In genomic region chr2:98828793-98829371, GRCh38 we compare ENCODE assay signal across 13 cellular contexts.
A peak's percentile ranks its signal among the peaks of the same experiment; 100 is the strongest.
DNase-seq lines count a peak whose midpoint lies in the region; ATAC-seq and TF ChIP-seq lines count a peak whose summit lies in the region.
"Had no signal": no experiment of that assay in that cellular context is flagged by ENCODE, and none has a peak within 500 bp of the region (broad histone marks: within the 10 kb centered on the region; RNA-seq: fewer than 3 reads in every experiment).

No MANE protein-coding gene starts in this region.

- H3K4me1 ChIP-seq in HEK293 (ENCODE audit: control insufficient read depth, insufficient read depth, low read length) = no peaks in the 10 kb centered on the region

- POLR2A ChIA-PET in activated CD4-positive, alpha-beta T cell treated with anti-CD3 and anti-CD28 coated beads for 36 hours (lab: Charles Lee) = no interaction called here
- POLR2A ChIA-PET in HEK293 (lab: Yijun Ruan, JAX) = interaction anchor here (0.6 kb wide), 1 partner anchor 13 kb away, joined by 3 read pairs; no protein-coding TSS in a partner anchor

- H3K27me3 Mint-ChIP-seq in activated CD4-positive, alpha-beta T cell treated with anti-CD3 and anti-CD28 coated beads for 36 hours = no peaks in the 10 kb centered on the region

- no peak for TF ChIP-seq CTCF in HEK293 (tag by site-specific recombination; IDR thresholded peaks at IDR 0.05)

- H3K9me3 ChIP-seq in HEK293 (ENCODE audit: control insufficient read depth, insufficient read depth, low read depth, low read length) = no peaks in the 10 kb centered on the region

- H3K36me3 Mint-ChIP-seq in activated CD4-positive, alpha-beta T cell treated with anti-CD3 and anti-CD28 coated beads for 36 hours (ENCODE audit: low read depth) = no peaks in the 10 kb centered on the region
- H3K36me3 Mint-ChIP-seq: type B pancreatic cell had no signal

- H3K27ac Mint-ChIP-seq in activated CD4-positive, alpha-beta T cell treated with anti-CD3 and anti-CD28 coated beads for 36 hours = peak overlapping the region; percentile 32
- H3K27ac Mint-ChIP-seq: type B pancreatic cell had no signal

- intact Hi-C loops in activated CD4-positive, alpha-beta T cell treated with anti-CD3 and anti-CD28 coated beads for 36 hours (cut with DNase I, micrococcal nuclease) = no loop called here

- no peak overlapping the region for H3K4me3 Mint-ChIP-seq in activated CD4-positive, alpha-beta T cell treated with anti-CD3 and anti-CD28 coated beads for 36 hours
- H3K4me3 Mint-ChIP-seq: H9, type B pancreatic cell had no signal

- no peak overlapping the region for H3K27ac ChIP-seq in HEK293 (ENCODE audit: extremely low read depth, low read depth, low read length)

- H3K36me3 ChIP-seq in HEK293 (ENCODE audit: control insufficient read depth in 2 of 2, insufficient read depth in 1 of 2, low read length in 2 of 2) = no peaks in the 10 kb centered on the region

- no peak for ATAC-seq in activated CD4-positive, alpha-beta T cell treated with anti-CD3 and anti-CD28 coated beads for 36 hours
- ATAC-seq: esophagus mucosa had no signal

- no peaks in the 10 kb centered on the region for H3K9me3 Mint-ChIP-seq in activated CD4-positive, alpha-beta T cell treated with anti-CD3 and anti-CD28 coated beads for 36 hours (ENCODE audit: low read depth)
- H3K9me3 Mint-ChIP-seq: H9, type B pancreatic cell had no signal

- H3K4me3 ChIP-seq in HEK293 (ENCODE audit: low read depth, low read length) = no peak overlapping the region

- no peak for DNase-seq in activated CD4-positive, alpha-beta T cell treated with anti-CD3 and anti-CD28 coated beads for 36 hours
- no peak for DNase-seq in activated CD4-positive, alpha-beta T cell treated with anti-CD3 and anti-CD28 coated beads, Interleukin-2, amount 50 U/mL, for 4 hours
- DNase-seq in SW480 (ENCODE audit: low spot score) (peak; percentile 72), myocyte (ENCODE audit: low read depth) (peak; percentile 8), D341Med (ENCODE audit: low spot score) (no peak), DMS114 treated with DMSO at 0.1 percent for 48 hours (lab: John Stamatoyannopoulos, UW; ENCODE audit: unreplicated experiment) (no peak)
- no peak for DNase-seq in activated CD4-positive, CD25-positive, alpha-beta regulatory T cell (lab: John Stamatoyannopoulos, UW)
- DNase-seq: H9; IMR-90; stimulated activated CD4-positive, alpha-beta T cell treated with anti-CD3 and anti-CD28 coated beads, Interleukin-12 subunit alpha, Interleukin-12 subunit beta, amount 100 ng/mL, for 4 hours had no signal

- H3K4me1 Mint-ChIP-seq in activated CD4-positive, alpha-beta T cell treated with anti-CD3 and anti-CD28 coated beads for 36 hours = peaks cover 36% of the 10 kb centered on the region

- CTCF ChIA-PET in activated CD4-positive, alpha-beta T cell treated with anti-CD3 and anti-CD28 coated beads for 36 hours (lab: Charles Lee) = interaction anchor here (0.6 to 3.2 kb wide), 8 partner anchors 9 to 201 kb away, joined by 3 to 17 read pairs (median 4); no protein-coding TSS in a partner anchor
- CTCF ChIA-PET in HEK293 (lab: Yijun Ruan, JAX) = interaction anchor here (0.7 kb wide), 1 partner anchor 175 kb away, joined by 3 read pairs; no protein-coding TSS in a partner anchor

TF ChIP-seq in HEK293, 187 proteins besides CTCF, POLR2A, EP300 and RAD21:
- TF ChIP-seq SCRT2 (tag by site-specific recombination; IDR thresholded peaks at IDR 0.05) (0 out of 2 replicates have a peak, but pooled peaks have one; percentile 32), ZBTB11 (tag by site-specific recombination; conservative IDR thresholded peaks at IDR 0.05; ENCODE audit: low read depth) (no peak), ZBTB48 (tag by site-specific recombination; IDR thresholded peaks at IDR 0.05) (no peak)

Comparison
In these comparisons a context has a peak if more than half of its experiments do, and no peak if none do; other contexts are left out.
1. DNase-seq: peak in SW480 (single experiment) and myocyte (single experiment); none in activated CD4-positive, alpha-beta T cell treated with anti-CD3 and anti-CD28 coated beads for 36 hours (single experiment), activated CD4-positive, alpha-beta T cell treated with anti-CD3 and anti-CD28 coated beads, Interleukin-2, amount 50 U/mL, for 4 hours (0 of 2), activated CD4-positive, CD25-positive, alpha-beta regulatory T cell (0 of 4), D341Med (single experiment) and DMS114 treated with DMSO at 0.1 percent for 48 hours (single experiment).